ENCODE assay signal across 27 cellular contexts in the genomic region with DNA sequence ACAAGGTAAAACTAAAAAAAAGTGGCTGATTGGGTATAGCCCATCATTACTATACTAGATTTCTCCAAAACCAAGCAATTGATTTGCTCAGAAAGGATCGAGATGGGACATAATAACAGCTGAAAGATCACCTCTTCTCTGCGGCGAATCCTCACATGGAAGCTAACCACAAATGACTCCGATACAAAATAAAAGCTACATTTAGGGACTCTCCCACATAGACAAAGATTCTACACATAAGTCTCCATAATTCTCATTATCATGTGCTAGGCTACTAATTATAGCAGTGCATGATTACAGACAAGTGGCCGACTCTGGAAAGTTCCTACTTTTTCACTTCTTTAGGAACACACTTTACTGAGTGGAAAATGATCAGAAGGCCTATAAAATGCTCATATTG.
"Had no signal": no experiment of that assay in that cellular context is flagged by ENCODE, and none has a peak within 500 bp of the region (broad histone marks: within the 10 kb centered on the region; RNA-seq: fewer than 3 reads in every experiment).

No MANE protein-coding gene starts in this region.

- DNase-seq: naive thymus-derived CD8-positive, alpha-beta T cell; nephron progenitor cell; occipital lobe; ovary; retina; right lobe of liver; sigmoid colon; small intestine; stimulated activated CD4-positive, alpha-beta T cell treated with anti-CD3 and anti-CD28 coated beads, Interleukin-15, amount 100 ng/mL, for 24 hours; stimulated activated CD4-positive, alpha-beta T cell treated with anti-CD3 and anti-CD28 coated beads, Interleukin-2, amount 100 ng/mL, for 24 hours; stimulated activated CD4-positive, alpha-beta T cell treated with anti-CD3 and anti-CD28 coated beads, Interleukin-2, amount 100 ng/mL, for 48 hours; stimulated activated CD4-positive, alpha-beta T cell treated with anti-CD3 and anti-CD28 coated beads, Interleukin-4, amount 100 ng/mL, for 24 hours; stimulated activated naive B cell treated with anti-CD40 and anti-IgM and Interleukin-4, amounts not matched to agents 10 μg/mL and 1 μg/mL and 100 μg/mL, for 72 hours; stimulated activated naive CD4-positive, alpha-beta T cell treated with Interleukin-2 at 50 U/mL for 16 hours; stomach; thyroid gland; trophoblast cell had no signal

- H3K9ac ChIP-seq: neural progenitor cell, parathyroid adenoma had no signal

- ATAC-seq: naive thymus-derived CD8-positive, alpha-beta T cell; natural killer cell treated with Interleukin-12 subunit alpha and Interleukin-12 subunit beta and Interleukin-15 and Interleukin-18, amount 100 ng/mL, for 72 hours; right lobe of liver; stimulated activated effector memory CD8-positive, alpha-beta T cell treated with anti-CD3 and anti-CD28 coated beads, Interleukin-12 subunit alpha, Interleukin-12 subunit beta, amount 100 ng/mL, for 72 hours; stimulated activated naive B cell treated with anti-CD40 and anti-IgM and Interleukin-4, amounts not matched to agents 10 μg/mL and 1 μg/mL and 100 μg/mL, for 72 hours had no signal

- H3K27me3 ChIP-seq: neural progenitor cell, ovary, right atrium auricular region, right lobe of liver, sigmoid colon, stomach, thyroid gland, tibial nerve, upper lobe of left lung, vagina had no signal

- H3K27ac ChIP-seq: neural progenitor cell, ovary, parathyroid adenoma, prostate gland, right atrium auricular region, right lobe of liver, sigmoid colon, stomach, thoracic aorta, thyroid gland, tibial nerve, upper lobe of left lung, vagina had no signal

- H3K9me3 ChIP-seq: ovary, prostate gland, right atrium auricular region, right lobe of liver, sigmoid colon, thoracic aorta, thyroid gland, upper lobe of left lung, vagina had no signal

- H3K36me3 ChIP-seq: neural progenitor cell, ovary, prostate gland, right atrium auricular region, right lobe of liver, sigmoid colon, thoracic aorta, thyroid gland, upper lobe of left lung, vagina had no signal

- H2AFZ ChIP-seq: neural progenitor cell, parathyroid adenoma had no signal

- H3K4me3 ChIP-seq: neural progenitor cell, ovary, prostate gland, right atrium auricular region, right lobe of liver, sigmoid colon, stomach, thoracic aorta, thyroid gland, tibial nerve, upper lobe of left lung, vagina had no signal

- H3K4me1 ChIP-seq: parathyroid adenoma, prostate gland, right atrium auricular region, right lobe of liver, sigmoid colon, stomach, thyroid gland, tibial nerve, upper lobe of left lung, vagina had no signal

- H3K4me2 ChIP-seq: neural progenitor cell had no signal
